7 cellular contexts compared by ENCODE assay signal in the genomic region with DNA sequence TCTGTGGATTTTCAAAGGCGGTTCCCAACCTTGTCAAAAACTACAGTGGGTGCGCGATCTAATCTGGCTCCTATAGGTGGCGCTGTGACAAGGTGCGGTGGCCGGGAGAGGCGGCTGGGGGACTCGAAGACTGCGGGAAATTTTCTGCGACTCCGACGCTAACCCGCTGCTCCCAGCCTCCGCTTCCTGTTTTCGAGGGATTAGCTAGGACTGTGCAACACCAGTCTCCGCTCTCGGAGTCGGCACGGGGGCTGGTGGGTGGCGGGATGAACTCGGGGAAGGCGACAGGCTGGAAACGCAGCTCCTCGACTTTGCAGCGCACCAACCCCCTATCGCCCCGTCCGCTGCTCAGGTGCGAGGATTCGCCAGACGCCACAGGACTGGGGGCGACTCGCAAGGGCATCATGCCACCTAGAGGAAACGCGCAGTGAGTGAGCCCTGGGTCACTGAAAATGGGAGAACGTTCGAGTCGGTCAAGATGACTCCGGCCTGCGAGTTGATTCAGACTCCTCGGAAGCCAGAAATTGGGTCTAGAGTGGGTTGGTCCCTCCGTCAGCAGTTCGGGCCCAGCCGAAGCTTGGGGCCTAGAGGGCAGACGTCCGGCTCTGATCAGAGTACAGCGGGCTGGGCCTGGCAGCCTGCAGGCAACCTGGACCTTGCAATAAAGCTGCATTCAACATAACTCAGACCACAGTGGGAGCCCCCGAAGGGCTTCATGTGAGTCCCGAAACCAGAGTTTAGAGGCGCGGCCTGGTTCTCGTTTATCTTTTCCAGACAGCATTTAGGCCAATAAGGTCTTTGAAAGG. TPM values are rescaled to one million over a fixed set of nuclear protein-coding genes. Genes with fewer than 3 reads are reported as not detected.
A peak's percentile ranks its signal among the peaks of the same experiment; 100 is the strongest.
DNase-seq lines count a peak whose midpoint lies in the region; ATAC-seq and TF ChIP-seq lines count a peak whose summit lies in the region.

No MANE protein-coding gene starts in this region.

- no peak overlapping the region for H2BK12ac ChIP-seq in neuronal stem cell (ENCODE audit: low read length)

- no peak overlapping the region for H2BK5ac ChIP-seq in neuronal stem cell (ENCODE audit: low read length)

- peaks cover 61 to 100% (median 95%) of the 10 kb centered on the region in 3 experiments for H3K27me3 ChIP-seq in neuronal stem cell (ENCODE audit: control insufficient read depth in 3 of 3, insufficient read depth in 3 of 3, low read depth in 1 of 3, low read length in 3 of 3)

- no CpG with 5 or more reads among the region's 52 CpGs for WGBS in neuronal stem cell (ENCODE audit: extremely low coverage in 2 of 2, insufficient read length in 2 of 2, insufficient replicate concordance in 1 of 2), 2 donors

- peak overlapping the region; percentile 60 for H3K4me2 ChIP-seq in neuronal stem cell (ENCODE audit: insufficient read depth, low read length, poor library complexity, severe bottlenecking)

- peak overlapping the region; percentile 90 for H2AFZ ChIP-seq in neuronal stem cell (ENCODE audit: low read length)

- H3K4ac ChIP-seq in neuronal stem cell (ENCODE audit: low read length): no peak overlapping the region

- peak overlapping the region; percentile 50 for H3K18ac ChIP-seq in neuronal stem cell (ENCODE audit: low read length)

- H2AK5ac ChIP-seq in neuronal stem cell (ENCODE audit: low read depth, low read length): no peak overlapping the region

- DNase-seq in NCI-H2107 (lab: John Stamatoyannopoulos, UW) (peak; percentile 52), dermis blood vessel endothelial cell (peak; percentile 21), neuronal stem cell (ENCODE audit: low spot score) (no peak), cerebellar nuclear complex (lab: John Stamatoyannopoulos, UW) (no peak)

- no peak overlapping the region for H4K8ac ChIP-seq in neuronal stem cell (ENCODE audit: low read depth, low read length)

- TF ChIP-seq CTCF in GM12874 (IDR thresholded peaks at IDR 0.05; ENCODE audit: insufficient read depth, low read depth, low read length): peak; percentile 50

- no peak for ATAC-seq in HG02884 (IDR thresholded peaks at IDR 0.05; ENCODE audit: unreplicated experiment)
- no peak for ATAC-seq in GM18520 (IDR thresholded peaks at IDR 0.05; ENCODE audit: unreplicated experiment)

- no peak overlapping the region for H3K14ac ChIP-seq in neuronal stem cell (ENCODE audit: low read length)

- peak overlapping the region; percentile 56 for H3K23ac ChIP-seq in neuronal stem cell (ENCODE audit: low read depth, low read length, poor library complexity)

- no peaks in the 10 kb centered on the region for H3K36me3 ChIP-seq in neuronal stem cell (replicated peaks in 1 of 2; ENCODE audit: control insufficient read depth in 2 of 2, insufficient read depth in 2 of 2, low read length in 2 of 2)

- H4K91ac ChIP-seq in neuronal stem cell (ENCODE audit: low read depth, low read length, poor library complexity): no peak overlapping the region

- peak overlapping the region; percentile 7 for H3K9ac ChIP-seq in neuronal stem cell (ENCODE audit: low read depth, low read length, poor library complexity)

- peaks cover under 1 to 9% of the 10 kb centered on the region in 2 donors for H3K4me1 ChIP-seq in neuronal stem cell (ENCODE audit: control insufficient read depth in 2 of 2, insufficient read depth in 1 of 2, low read depth in 1 of 2, low read length in 2 of 2)

- peak overlapping the region; percentile 19 to 51 for H3K4me3 ChIP-seq in neuronal stem cell (ENCODE audit: low read length in 2 of 2)

- H2BK15ac ChIP-seq in neuronal stem cell (ENCODE audit: low read length): no peak overlapping the region

- H2BK120ac ChIP-seq in neuronal stem cell (ENCODE audit: low read depth, low read length): no peak overlapping the region

- no peaks in the 10 kb centered on the region for H3K79me1 ChIP-seq in neuronal stem cell (ENCODE audit: low read depth, low read length)

- no peak overlapping the region for H3K27ac ChIP-seq in neuronal stem cell (replicated peaks; ENCODE audit: low read length)

- H3K9me3 ChIP-seq in neuronal stem cell (replicated peaks in 1 of 2; ENCODE audit: control insufficient read depth in 2 of 2, insufficient read depth in 1 of 2, low read depth in 1 of 2, low read length in 2 of 2): peaks cover 2 to 5% of the 10 kb centered on the region in 2 donors

RNA-seq across cellular contexts. Expression of a gene that starts 5.5 kb away (rescaled TPM):
- 0.37 TPM in 1 of 2 replicates, not detected in the other for total RNA-seq in dermis blood vessel endothelial cell
- polyA plus RNA-seq in neuronal stem cell (2013, experiment 1 of 2): not detected
- polyA plus RNA-seq in neuronal stem cell (2013, experiment 2 of 2): 0.03 TPM

Comparison
In these comparisons a context has a peak if more than half of its experiments do, and no peak if none do; other contexts are left out.
1. DNase-seq: peak in NCI-H2107 (single experiment) and dermis blood vessel endothelial cell (single experiment); none in neuronal stem cell (single experiment) and cerebellar nuclear complex (0 of 2).